ENCODE assay signal across 1 cellular context in genomic region chr21:44338971-44339910, GRCh38.
TF ChIP-seq lines count a peak whose summit lies in the region.

CFAP410 (minus strand) TSS chr21:44339390; CDS start chr21:44339194, 196 bp downstream.

TF ChIP-seq in HepG2, 621 proteins besides CTCF, POLR2A, EP300 and RAD21 (continued from another document and continues in another):
- TF ChIP-seq, protein P1, sequence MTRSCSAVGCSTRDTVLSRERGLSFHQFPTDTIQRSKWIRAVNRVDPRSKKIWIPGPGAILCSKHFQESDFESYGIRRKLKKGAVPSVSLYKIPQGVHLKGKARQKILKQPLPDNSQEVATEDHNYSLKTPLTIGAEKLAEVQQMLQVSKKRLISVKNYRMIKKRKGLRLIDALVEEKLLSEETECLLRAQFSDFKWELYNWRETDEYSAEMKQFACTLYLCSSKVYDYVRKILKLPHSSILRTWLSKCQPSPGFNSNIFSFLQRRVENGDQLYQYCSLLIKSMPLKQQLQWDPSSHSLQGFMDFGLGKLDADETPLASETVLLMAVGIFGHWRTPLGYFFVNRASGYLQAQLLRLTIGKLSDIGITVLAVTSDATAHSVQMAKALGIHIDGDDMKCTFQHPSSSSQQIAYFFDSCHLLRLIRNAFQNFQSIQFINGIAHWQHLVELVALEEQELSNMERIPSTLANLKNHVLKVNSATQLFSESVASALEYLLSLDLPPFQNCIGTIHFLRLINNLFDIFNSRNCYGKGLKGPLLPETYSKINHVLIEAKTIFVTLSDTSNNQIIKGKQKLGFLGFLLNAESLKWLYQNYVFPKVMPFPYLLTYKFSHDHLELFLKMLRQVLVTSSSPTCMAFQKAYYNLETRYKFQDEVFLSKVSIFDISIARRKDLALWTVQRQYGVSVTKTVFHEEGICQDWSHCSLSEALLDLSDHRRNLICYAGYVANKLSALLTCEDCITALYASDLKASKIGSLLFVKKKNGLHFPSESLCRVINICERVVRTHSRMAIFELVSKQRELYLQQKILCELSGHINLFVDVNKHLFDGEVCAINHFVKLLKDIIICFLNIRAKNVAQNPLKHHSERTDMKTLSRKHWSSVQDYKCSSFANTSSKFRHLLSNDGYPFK (CRISPR knock-in tag; IDR thresholded peaks at IDR 0.05; ENCODE audit: borderline replicate concordance): peak; percentile 87; the same call in 1 of the 2 replicates
- TF ChIP-seq ARNTL (CRISPR knock-in tag; IDR thresholded peaks at IDR 0.05) (peak; percentile 83), NR2F6 (IDR thresholded peaks at IDR 0.05) (no peak), NR2F6 (CRISPR knock-in tag; IDR thresholded peaks at IDR 0.05) (peak; percentile 45; the same call in 1 of the 2 replicates), ZNF510 (CRISPR knock-in tag; IDR thresholded peaks at IDR 0.05; ENCODE audit: low read depth) (no peak), THYN1 (CRISPR knock-in tag; IDR thresholded peaks at IDR 0.05; ENCODE audit: borderline replicate concordance, low read depth) (no peak), HMG20B (CRISPR knock-in tag; conservative IDR thresholded peaks at IDR 0.05) (no peak), MBD4 (IDR thresholded peaks at IDR 0.05; ENCODE audit: borderline replicate concordance, low read length) (no peak), ZNF282 (IDR thresholded peaks at IDR 0.05; ENCODE audit: partially characterized antibody) (no peak), SNAI1 (CRISPR knock-in tag; IDR thresholded peaks at IDR 0.05; ENCODE audit: borderline replicate concordance) (no peak), PAWR (CRISPR knock-in tag; IDR thresholded peaks at IDR 0.05; ENCODE audit: borderline replicate concordance) (no peak), MAZ (IDR thresholded peaks at IDR 0.05; ENCODE audit: borderline replicate concordance, low read depth, low read length) (0 out of 2 replicates have a peak, but pooled peaks have one; percentile 56), MAZ (CRISPR knock-in tag; IDR thresholded peaks at IDR 0.05; ENCODE audit: low read depth) (peak; percentile 92), HIVEP1 (CRISPR knock-in tag; IDR thresholded peaks at IDR 0.05) (peak; percentile 77), ZNF343 (CRISPR knock-in tag; IDR thresholded peaks at IDR 0.05) (peak; percentile 90), ZSCAN31 (CRISPR knock-in tag; IDR thresholded peaks at IDR 0.05; ENCODE audit: low read depth) (peak; percentile 75; the same call in 1 of the 2 replicates), PRMT3 (CRISPR knock-in tag; IDR thresholded peaks at IDR 0.05; ENCODE audit: borderline replicate concordance, low read depth) (no peak), ZNF326 (CRISPR knock-in tag; IDR thresholded peaks at IDR 0.05; ENCODE audit: borderline replicate concordance) (no peak), ZNF713 (CRISPR knock-in tag; IDR thresholded peaks at IDR 0.05) (no peak; the same call in 1 of the 2 replicates), TCF12 (IDR thresholded peaks at IDR 0.05) (no peak), TCF12 (CRISPR knock-in tag; IDR thresholded peaks at IDR 0.05) (no peak; the same call in 1 of the 2 replicates), ZNF841 (CRISPR knock-in tag; IDR thresholded peaks at IDR 0.05; ENCODE audit: borderline replicate concordance) (no peak), SMAD3 (CRISPR knock-in tag; IDR thresholded peaks at IDR 0.05) (0 out of 2 replicates have a peak, but pooled peaks have one; percentile 21), ZFP90 (CRISPR knock-in tag; IDR thresholded peaks at IDR 0.05; ENCODE audit: borderline replicate concordance) (0 out of 2 replicates have a peak, but pooled peaks have one; percentile 62), ZNF672 (CRISPR knock-in tag; IDR thresholded peaks at IDR 0.05) (no peak), SCMH1 (CRISPR knock-in tag; IDR thresholded peaks at IDR 0.05; ENCODE audit: borderline replicate concordance) (no peak), REPIN1 (CRISPR knock-in tag; IDR thresholded peaks at IDR 0.05; ENCODE audit: borderline replicate concordance, low read depth) (peak; percentile 82; the same call in 1 of the 2 replicates), ZNF781 (CRISPR knock-in tag; IDR thresholded peaks at IDR 0.05; ENCODE audit: borderline replicate concordance, not compliant biosample characterization) (no peak), MIXL1 (CRISPR knock-in tag; IDR thresholded peaks at IDR 0.05) (peak; percentile 58; the same call in 1 of the 2 replicates), SMC3 (IDR thresholded peaks at IDR 0.05; ENCODE audit: low read length) (no peak), AGO1 (IDR thresholded peaks at IDR 0.05; ENCODE audit: low read depth, low read length, poor library complexity, severe bottlenecking) (no peak), USF2 (IDR thresholded peaks at IDR 0.05; ENCODE audit: low read depth, low read length) (no peak), USF2 (CRISPR knock-in tag; IDR thresholded peaks at IDR 0.05; ENCODE audit: borderline replicate concordance) (no peak), ZNF501 (CRISPR knock-in tag; IDR thresholded peaks at IDR 0.05) (peak; percentile 83), ZNF138 (CRISPR knock-in tag; IDR thresholded peaks at IDR 0.05; ENCODE audit: low read depth) (no peak), LCORL (IDR thresholded peaks at IDR 0.05) (no peak), LCORL (CRISPR knock-in tag; IDR thresholded peaks at IDR 0.05) (peak; percentile 60; the same call in 1 of the 2 replicates), KDM5B (CRISPR knock-in tag; IDR thresholded peaks at IDR 0.05; ENCODE audit: borderline replicate concordance) (peak; percentile 82), HHEX (CRISPR knock-in tag; IDR thresholded peaks at IDR 0.05) (no peak), ZNF124 (CRISPR knock-in tag; IDR thresholded peaks at IDR 0.05) (peak; percentile 34; the same call in 1 of the 2 replicates), NCOA2 (CRISPR knock-in tag; IDR thresholded peaks at IDR 0.05) (no peak), NR1H2 (CRISPR knock-in tag; IDR thresholded peaks at IDR 0.05; ENCODE audit: borderline replicate concordance, low read depth) (no peak), RXRA (CRISPR knock-in tag; IDR thresholded peaks at IDR 0.05) (peak; percentile 66; the same call in 1 of the 2 replicates), TBX3 (IDR thresholded peaks at IDR 0.05; ENCODE audit: borderline replicate concordance) (no peak), ISX (CRISPR knock-in tag; conservative IDR thresholded peaks at IDR 0.05) (0 out of 2 replicates have a peak, but pooled peaks have one; percentile 27), SP5 (CRISPR knock-in tag; IDR thresholded peaks at IDR 0.05; ENCODE audit: borderline replicate concordance, low read depth) (no peak), SOX13 (IDR thresholded peaks at IDR 0.05) (no peak), SOX13 (CRISPR knock-in tag; conservative IDR thresholded peaks at IDR 0.05 in 1 of 2, IDR thresholded peaks at IDR 0.05 in 1 of 2) (0 out of 4 replicates have a peak, but pooled peaks of 1 of the 2 experiments have one; percentile 13), ZMYM4 (CRISPR knock-in tag; IDR thresholded peaks at IDR 0.05) (peak; percentile 88), JDP2 (CRISPR knock-in tag; IDR thresholded peaks at IDR 0.05; ENCODE audit: borderline replicate concordance) (no peak), ZNF292 (CRISPR knock-in tag; IDR thresholded peaks at IDR 0.05; ENCODE audit: borderline replicate concordance, low read depth) (no peak), JUN (CRISPR knock-in tag; IDR thresholded peaks at IDR 0.05) (0 out of 2 replicates have a peak, but pooled peaks have one; percentile 46), ZNF12 (CRISPR knock-in tag; IDR thresholded peaks at IDR 0.05) (0 out of 2 replicates have a peak, but pooled peaks have one; percentile 33), SATB2 (CRISPR knock-in tag; IDR thresholded peaks at IDR 0.05) (no peak), ZNF737 (CRISPR knock-in tag; IDR thresholded peaks at IDR 0.05; ENCODE audit: borderline replicate concordance) (no peak), SOX5 (CRISPR knock-in tag; IDR thresholded peaks at IDR 0.05; ENCODE audit: borderline replicate concordance) (peak; percentile 31; the same call in 1 of the 2 replicates), RFXANK (CRISPR knock-in tag; IDR thresholded peaks at IDR 0.05) (no peak; the same call in 1 of the 2 replicates), GABPB1 (CRISPR knock-in tag; IDR thresholded peaks at IDR 0.05) (peak; percentile 95), ZNF547 (CRISPR knock-in tag; IDR thresholded peaks at IDR 0.05) (peak; percentile 88), ZSCAN29 (CRISPR knock-in tag; conservative IDR thresholded peaks at IDR 0.05) (no peak), ZNF251 (CRISPR knock-in tag; IDR thresholded peaks at IDR 0.05) (peak; percentile 84; the same call in 1 of the 2 replicates), PTBP1 (IDR thresholded peaks at IDR 0.05; ENCODE audit: low read depth, low read length, poor library complexity, severe bottlenecking) (no peak)
- TF ChIP-seq, protein P2, sequence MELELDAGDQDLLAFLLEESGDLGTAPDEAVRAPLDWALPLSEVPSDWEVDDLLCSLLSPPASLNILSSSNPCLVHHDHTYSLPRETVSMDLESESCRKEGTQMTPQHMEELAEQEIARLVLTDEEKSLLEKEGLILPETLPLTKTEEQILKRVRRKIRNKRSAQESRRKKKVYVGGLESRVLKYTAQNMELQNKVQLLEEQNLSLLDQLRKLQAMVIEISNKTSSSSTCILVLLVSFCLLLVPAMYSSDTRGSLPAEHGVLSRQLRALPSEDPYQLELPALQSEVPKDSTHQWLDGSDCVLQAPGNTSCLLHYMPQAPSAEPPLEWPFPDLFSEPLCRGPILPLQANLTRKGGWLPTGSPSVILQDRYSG (CRISPR knock-in tag; IDR thresholded peaks at IDR 0.05): no peak
- TF ChIP-seq, protein P3, sequence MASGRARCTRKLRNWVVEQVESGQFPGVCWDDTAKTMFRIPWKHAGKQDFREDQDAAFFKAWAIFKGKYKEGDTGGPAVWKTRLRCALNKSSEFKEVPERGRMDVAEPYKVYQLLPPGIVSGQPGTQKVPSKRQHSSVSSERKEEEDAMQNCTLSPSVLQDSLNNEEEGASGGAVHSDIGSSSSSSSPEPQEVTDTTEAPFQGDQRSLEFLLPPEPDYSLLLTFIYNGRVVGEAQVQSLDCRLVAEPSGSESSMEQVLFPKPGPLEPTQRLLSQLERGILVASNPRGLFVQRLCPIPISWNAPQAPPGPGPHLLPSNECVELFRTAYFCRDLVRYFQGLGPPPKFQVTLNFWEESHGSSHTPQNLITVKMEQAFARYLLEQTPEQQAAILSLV (CRISPR knock-in tag; IDR thresholded peaks at IDR 0.05; ENCODE audit: borderline replicate concordance): peak; percentile 72; the same call in 1 of the 2 replicates
- TF ChIP-seq, protein P4, sequence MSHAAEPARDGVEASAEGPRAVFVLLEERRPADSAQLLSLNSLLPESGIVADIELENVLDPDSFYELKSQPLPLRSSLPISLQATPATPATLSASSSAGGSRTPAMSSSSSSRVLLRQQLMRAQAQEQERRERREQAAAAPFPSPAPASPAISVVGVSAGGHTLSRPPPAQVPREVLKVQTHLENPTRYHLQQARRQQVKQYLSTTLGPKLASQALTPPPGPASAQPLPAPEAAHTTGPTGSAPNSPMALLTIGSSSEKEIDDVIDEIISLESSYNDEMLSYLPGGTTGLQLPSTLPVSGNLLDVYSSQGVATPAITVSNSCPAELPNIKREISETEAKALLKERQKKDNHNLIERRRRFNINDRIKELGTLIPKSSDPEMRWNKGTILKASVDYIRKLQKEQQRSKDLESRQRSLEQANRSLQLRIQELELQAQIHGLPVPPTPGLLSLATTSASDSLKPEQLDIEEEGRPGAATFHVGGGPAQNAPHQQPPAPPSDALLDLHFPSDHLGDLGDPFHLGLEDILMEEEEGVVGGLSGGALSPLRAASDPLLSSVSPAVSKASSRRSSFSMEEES (CRISPR knock-in tag; IDR thresholded peaks at IDR 0.05): no peak; the same call in 1 of the 2 replicates
- TF ChIP-seq, protein P5, sequence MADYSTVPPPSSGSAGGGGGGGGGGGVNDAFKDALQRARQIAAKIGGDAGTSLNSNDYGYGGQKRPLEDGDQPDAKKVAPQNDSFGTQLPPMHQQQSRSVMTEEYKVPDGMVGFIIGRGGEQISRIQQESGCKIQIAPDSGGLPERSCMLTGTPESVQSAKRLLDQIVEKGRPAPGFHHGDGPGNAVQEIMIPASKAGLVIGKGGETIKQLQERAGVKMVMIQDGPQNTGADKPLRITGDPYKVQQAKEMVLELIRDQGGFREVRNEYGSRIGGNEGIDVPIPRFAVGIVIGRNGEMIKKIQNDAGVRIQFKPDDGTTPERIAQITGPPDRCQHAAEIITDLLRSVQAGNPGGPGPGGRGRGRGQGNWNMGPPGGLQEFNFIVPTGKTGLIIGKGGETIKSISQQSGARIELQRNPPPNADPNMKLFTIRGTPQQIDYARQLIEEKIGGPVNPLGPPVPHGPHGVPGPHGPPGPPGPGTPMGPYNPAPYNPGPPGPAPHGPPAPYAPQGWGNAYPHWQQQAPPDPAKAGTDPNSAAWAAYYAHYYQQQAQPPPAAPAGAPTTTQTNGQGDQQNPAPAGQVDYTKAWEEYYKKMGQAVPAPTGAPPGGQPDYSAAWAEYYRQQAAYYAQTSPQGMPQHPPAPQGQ (CRISPR knock-in tag; IDR thresholded peaks at IDR 0.05; ENCODE audit: borderline replicate concordance): no peak
- TF ChIP-seq, protein P6, sequence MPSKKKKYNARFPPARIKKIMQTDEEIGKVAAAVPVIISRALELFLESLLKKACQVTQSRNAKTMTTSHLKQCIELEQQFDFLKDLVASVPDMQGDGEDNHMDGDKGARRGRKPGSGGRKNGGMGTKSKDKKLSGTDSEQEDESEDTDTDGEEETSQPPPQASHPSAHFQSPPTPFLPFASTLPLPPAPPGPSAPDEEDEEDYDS (CRISPR knock-in tag; IDR thresholded peaks at IDR 0.05): no peak
- TF ChIP-seq, protein P7, sequence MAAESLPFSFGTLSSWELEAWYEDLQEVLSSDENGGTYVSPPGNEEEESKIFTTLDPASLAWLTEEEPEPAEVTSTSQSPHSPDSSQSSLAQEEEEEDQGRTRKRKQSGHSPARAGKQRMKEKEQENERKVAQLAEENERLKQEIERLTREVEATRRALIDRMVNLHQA (CRISPR knock-in tag; IDR thresholded peaks at IDR 0.05): no peak
